9 cellular contexts compared by ENCODE assay signal in the genomic region with DNA sequence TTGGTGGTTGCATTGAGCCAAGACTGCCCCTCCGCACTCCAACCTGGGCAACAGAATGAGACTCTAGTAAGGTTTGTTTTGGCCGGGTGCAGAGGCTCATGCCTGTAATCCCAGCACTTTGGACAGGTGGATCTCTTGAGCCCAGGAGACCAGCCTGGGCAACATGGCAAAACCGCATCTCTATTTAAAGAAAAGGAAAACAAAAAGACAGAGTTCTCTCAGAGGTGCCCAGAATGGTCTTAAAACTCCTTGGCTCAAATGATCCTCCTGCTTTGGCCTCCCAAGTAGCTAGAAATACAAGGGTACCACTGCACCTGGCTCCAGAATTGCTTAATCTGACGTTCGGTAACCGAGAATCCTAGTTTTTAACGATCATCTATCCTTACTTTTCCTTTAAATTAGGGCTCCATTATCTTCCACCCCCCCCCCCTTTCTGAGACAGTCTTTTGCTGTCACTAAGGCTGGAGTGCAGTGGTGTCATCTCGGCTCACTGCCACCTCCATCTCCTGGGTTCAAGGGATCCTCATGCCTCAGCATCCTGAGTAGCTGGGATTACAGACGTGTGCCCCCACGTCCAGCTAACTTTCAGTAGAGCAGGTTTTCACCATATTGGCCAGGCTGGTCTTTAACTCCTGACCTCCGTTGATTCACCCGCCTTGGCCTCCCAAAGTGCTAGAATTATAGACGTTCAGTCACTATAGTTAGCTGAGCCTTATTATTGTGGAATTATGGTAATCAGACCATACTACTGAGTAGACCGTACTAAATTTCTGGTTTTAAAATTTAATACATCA. TPM values are rescaled to one million over a fixed set of nuclear protein-coding genes. Genes with fewer than 3 reads are reported as not detected.
A peak's percentile ranks its signal among the peaks of the same experiment; 100 is the strongest.
DNase-seq lines count a peak whose midpoint lies in the region; ATAC-seq and TF ChIP-seq lines count a peak whose summit lies in the region.
"Had no signal": no experiment of that assay in that cellular context is flagged by ENCODE, and none has a peak within 500 bp of the region (broad histone marks: within the 10 kb centered on the region; RNA-seq: fewer than 3 reads in every experiment).

No MANE protein-coding gene starts in this region.

- H3K27me3 Mint-ChIP-seq in stimulated activated naive CD8-positive, alpha-beta T cell treated with anti-CD3 and anti-CD28 coated beads, Interleukin-15, Interleukin-2, amounts not matched to agents 100 ng/mL and 50 ng/mL, for 24 hours, result no peaks in the 10 kb centered on the region
- H3K27me3 Mint-ChIP-seq in activated naive CD8-positive, alpha-beta T cell treated with anti-CD3 and anti-CD28 coated beads for 36 hours, result no peaks in the 10 kb centered on the region

- H3K36me3 ChIP-seq in lower lobe of right lung, result peaks cover 64% of the 10 kb centered on the region

- H3K9me3 ChIP-seq in lower lobe of right lung, result no peaks in the 10 kb centered on the region

- no peak for ATAC-seq in stimulated activated naive CD8-positive, alpha-beta T cell treated with anti-CD3 and anti-CD28 coated beads, Interleukin-15, Interleukin-2, amounts not matched to agents 100 U/mL and 50 U/mL, for 24 hours
- no peak for ATAC-seq in lower lobe of right lung

- H3K4me1 ChIP-seq in lower lobe of right lung, result peaks cover 42% of the 10 kb centered on the region

- no peak for DNase-seq in stimulated activated naive CD8-positive, alpha-beta T cell treated with anti-CD3 and anti-CD28 coated beads, Interleukin-15, Interleukin-2, amounts not matched to agents 100 U/mL and 50 U/mL, for 24 hours
- DNase-seq in activated naive CD8-positive, alpha-beta T cell treated with anti-CD3 and anti-CD28 coated beads for 36 hours, result no peak
- DNase-seq in lower lobe of right lung (no peak), mesenteric fat pad (ENCODE audit: low spot score) (no peak), DMS79 (lab: John Stamatoyannopoulos, UW) (no peak), OCI-M2 (lab: John Stamatoyannopoulos, UW; ENCODE audit: unreplicated experiment) (no peak)
- no peak for DNase-seq in effector CD4-positive, alpha-beta T cell
- DNase-seq: effector CD8-positive, alpha-beta T cell had no signal

- H3K27ac Mint-ChIP-seq in stimulated activated naive CD8-positive, alpha-beta T cell treated with anti-CD3 and anti-CD28 coated beads, Interleukin-15, Interleukin-2, amounts not matched to agents 100 ng/mL and 50 ng/mL, for 24 hours, result peak overlapping the region; percentile 99
- peak overlapping the region; percentile 97 for H3K27ac Mint-ChIP-seq in activated naive CD8-positive, alpha-beta T cell treated with anti-CD3 and anti-CD28 coated beads for 36 hours

- peaks cover 70% of the 10 kb centered on the region for H3K36me3 Mint-ChIP-seq in stimulated activated naive CD8-positive, alpha-beta T cell treated with anti-CD3 and anti-CD28 coated beads, Interleukin-15, Interleukin-2, amounts not matched to agents 100 ng/mL and 50 ng/mL, for 24 hours (ENCODE audit: low read depth)
- peaks cover 68% of the 10 kb centered on the region for H3K36me3 Mint-ChIP-seq in activated naive CD8-positive, alpha-beta T cell treated with anti-CD3 and anti-CD28 coated beads for 36 hours

- peak overlapping the region; percentile 90 for H3K4me3 Mint-ChIP-seq in stimulated activated naive CD8-positive, alpha-beta T cell treated with anti-CD3 and anti-CD28 coated beads, Interleukin-15, Interleukin-2, amounts not matched to agents 100 ng/mL and 50 ng/mL, for 24 hours
- peak overlapping the region; percentile 99 for H3K4me3 Mint-ChIP-seq in activated naive CD8-positive, alpha-beta T cell treated with anti-CD3 and anti-CD28 coated beads for 36 hours

- no peaks in the 10 kb centered on the region for H3K9me3 Mint-ChIP-seq in stimulated activated naive CD8-positive, alpha-beta T cell treated with anti-CD3 and anti-CD28 coated beads, Interleukin-15, Interleukin-2, amounts not matched to agents 100 ng/mL and 50 ng/mL, for 24 hours
- H3K9me3 Mint-ChIP-seq in activated naive CD8-positive, alpha-beta T cell treated with anti-CD3 and anti-CD28 coated beads for 36 hours, result no peaks in the 10 kb centered on the region

- no peak for TF ChIP-seq CTCF in lower lobe of right lung (IDR thresholded peaks at IDR 0.05)

- no peak overlapping the region for H3K27ac ChIP-seq in lower lobe of right lung

- peaks cover 53% of the 10 kb centered on the region for H3K4me1 Mint-ChIP-seq in stimulated activated naive CD8-positive, alpha-beta T cell treated with anti-CD3 and anti-CD28 coated beads, Interleukin-15, Interleukin-2, amounts not matched to agents 100 ng/mL and 50 ng/mL, for 24 hours (ENCODE audit: low read depth)
- peaks cover 44% of the 10 kb centered on the region for H3K4me1 Mint-ChIP-seq in activated naive CD8-positive, alpha-beta T cell treated with anti-CD3 and anti-CD28 coated beads for 36 hours

- peak overlapping the region; percentile 93 for H3K4me3 ChIP-seq in lower lobe of right lung

- intact Hi-C loops in lower lobe of right lung (cut with DNase I), result no loop called here

- no peaks in the 10 kb centered on the region for H3K27me3 ChIP-seq in lower lobe of right lung (ENCODE audit: low read depth)

RNA-seq across cellular contexts. Expression of a gene that starts 1.7 kb away (rescaled TPM):
- 1,000 to 10,000 TPM; 1,524 to 1,591 TPM for total RNA-seq in activated naive CD8-positive, alpha-beta T cell treated with anti-CD3 and anti-CD28 coated beads for 36 hours
- total RNA-seq in lower lobe of right lung (878 TPM), mesenteric fat pad (953 TPM)

RNA-seq across cellular contexts. Expression of a gene that starts 2.2 kb away (rescaled TPM):
- total RNA-seq in activated naive CD8-positive, alpha-beta T cell treated with anti-CD3 and anti-CD28 coated beads for 36 hours, result 100 to 1,000 TPM; 114 to 127 TPM
- total RNA-seq in lower lobe of right lung (49.7 TPM), mesenteric fat pad (52.8 TPM)

RNA-seq across cellular contexts. Expression of a gene that starts 14.3 kb away (rescaled TPM):
- total RNA-seq in activated naive CD8-positive, alpha-beta T cell treated with anti-CD3 and anti-CD28 coated beads for 36 hours, result 10 to 100 TPM; 28.2 to 30.1 TPM
- total RNA-seq in lower lobe of right lung, result 13.2 TPM
- 10.2 TPM for total RNA-seq in mesenteric fat pad

RNA-seq across cellular contexts. Expression of a gene that starts 18.5 kb away (rescaled TPM):
- total RNA-seq in activated naive CD8-positive, alpha-beta T cell treated with anti-CD3 and anti-CD28 coated beads for 36 hours, result 10 to 100 TPM; 24.8 to 28.3 TPM
- total RNA-seq in lower lobe of right lung, result 51.0 TPM
- 34.8 TPM for total RNA-seq in mesenteric fat pad

RNA-seq across cellular contexts. Expression of a gene that starts 40.6 kb away (rescaled TPM):
- 100 to 1,000 TPM; 121 to 125 TPM for total RNA-seq in activated naive CD8-positive, alpha-beta T cell treated with anti-CD3 and anti-CD28 coated beads for 36 hours
- total RNA-seq in lower lobe of right lung (115 TPM), mesenteric fat pad (115 TPM)
